Comparison of ENCODE assay signal across 22 cellular contexts in genomic region chr11:69450857-69451220, GRCh38. TPM values are rescaled to one million over a fixed set of nuclear protein-coding genes. Genes with fewer than 3 reads are reported as not detected.
DNase-seq lines count a peak whose midpoint lies in the region; ATAC-seq, FAIRE-seq and TF ChIP-seq lines count a peak whose summit lies in the region.
"Had no signal": no experiment of that assay in that cellular context is flagged by ENCODE, and none has a peak within 500 bp of the region (broad histone marks: within the 10 kb centered on the region; RNA-seq: fewer than 3 reads in every experiment).

No MANE protein-coding gene starts in this region.

- no peak overlapping the region for H4K8ac ChIP-seq in mesenchymal stem cell (ENCODE audit: low read length)

- no peak overlapping the region for H2BK5ac ChIP-seq in mesenchymal stem cell (ENCODE audit: low read depth, low read length, poor library complexity, severe bottlenecking)

- H3K4me2 ChIP-seq in HepG2 (ENCODE audit: low read depth, low read length) (no peak overlapping the region), mesenchymal stem cell (ENCODE audit: low read length, poor library complexity, severe bottlenecking) (no peak overlapping the region)

- no peaks in the 10 kb centered on the region for H3K79me1 ChIP-seq in mesenchymal stem cell (replicated peaks; ENCODE audit: low read length, poor library complexity, severe bottlenecking)

- TF ChIP-seq CTCF in right lobe of liver (IDR thresholded peaks at IDR 0.05) (no peak), HepG2 (CRISPR knock-in tag; IDR thresholded peaks at IDR 0.05) (no peak), gastroesophageal sphincter (IDR thresholded peaks at IDR 0.05) (no peak), upper lobe of right lung (IDR thresholded peaks at IDR 0.05) (no peak), upper lobe of left lung (IDR thresholded peaks at IDR 0.05) (no peak)

- H2BK15ac ChIP-seq in mesenchymal stem cell (ENCODE audit: low read depth, poor library complexity, severe bottlenecking): no peak overlapping the region

- peak overlapping the region; percentile 29 to 69 for H3K18ac ChIP-seq in mesenchymal stem cell (ENCODE audit: low read depth in 1 of 2, low read length in 2 of 2)

- peak overlapping the region; percentile 83 to 94 for H2BK12ac ChIP-seq in mesenchymal stem cell (ENCODE audit: low read length in 2 of 2)

- WGBS in right lobe of liver (ENCODE audit: insufficient coverage, low coverage, low lambda C conversion rate, missing lambda C conversion rate): no CpG with 5 or more reads among the region's 6 CpGs
- 67% methylated on average over 6 of the region's 6 CpGs for WGBS in HepG2 (ENCODE audit: low lambda C conversion rate)
- 92% methylated on average over 5 of the region's 6 CpGs; no CpG with 5 or more reads in 1 of the 2 donors for WGBS in gastroesophageal sphincter (ENCODE audit: low coverage in 1 of 2), 2 donors
- WGBS in mesenchymal stem cell: 92% methylated on average over 6 of the region's 6 CpGs
- 63 to 73% methylated on average over 6 of the region's 6 CpGs for WGBS in upper lobe of left lung, 2 donors

- ATAC-seq in right lobe of liver (no peak), HepG2 (no peak), gastroesophageal sphincter (peak; percentile 39), upper lobe of right lung (no peak), HG03280 (IDR thresholded peaks at IDR 0.05; ENCODE audit: unreplicated experiment) (no peak), upper lobe of left lung (ENCODE audit: low FRiP score in 2 of 2) (no peak)

- H3K4me3 ChIP-seq in right lobe of liver (no peak overlapping the region), HepG2 (replicated peaks in 1 of 3; ENCODE audit: insufficient read depth in 1 of 3, low read depth in 2 of 3, low read length in 3 of 3) (no peak overlapping the region), gastroesophageal sphincter (no peak overlapping the region), mesenchymal stem cell (ENCODE audit: insufficient read depth in 1 of 2, low read depth in 1 of 2, low read length in 2 of 2) (no peak overlapping the region), upper lobe of right lung (no peak overlapping the region), upper lobe of left lung (no peak overlapping the region)
- H3K4me3 ChIP-seq: PC-9 had no signal

- in situ Hi-C loops in HepG2 (cut with HindIII; ENCODE audit: extremely low pct_ligation_motif_present, low pct_unique_long_range_greater_than_20kb): no loop called here

- no peak for TF ChIP-seq RAD21 in HepG2 (CRISPR knock-in tag; IDR thresholded peaks at IDR 0.05)

- CTCF ChIA-PET in HepG2 (lab: Yijun Ruan, JAX; ENCODE audit: low intra/inter-chr PET ratio, low total read pairs): no interaction called here

- FAIRE-seq in HepG2 (lab: Jason Lieb, UNC): no peak
- FAIRE-seq: A204.1, H54 had no signal

- BruUV-seq in HepG2 (replicated peaks; lab: Mats Ljungman, UMichigan): no TSS peak

- H3K23ac ChIP-seq in mesenchymal stem cell (ENCODE audit: low read length in 2 of 2): no peak overlapping the region

- no peak overlapping the region for H4K91ac ChIP-seq in mesenchymal stem cell (ENCODE audit: low read length)

- intact Hi-C loops in right lobe of liver (cut with DNase I): no loop called here
- intact Hi-C loops in HepG2 (cut with micrococcal nuclease; ENCODE audit: unreplicated experiment): no loop called here
- intact Hi-C loops in upper lobe of right lung (cut with DNase I): no loop called here

- no peaks in the 10 kb centered on the region for H3K79me2 ChIP-seq in HepG2 (ENCODE audit: insufficient read depth, low read length)

- peak overlapping the region; percentile 69 for H2BK120ac ChIP-seq in mesenchymal stem cell (ENCODE audit: low read depth, low read length)

- H3K36me3 ChIP-seq in right lobe of liver (no peaks in the 10 kb centered on the region), HepG2 (replicated peaks in 1 of 2; ENCODE audit: control insufficient read depth in 1 of 2, insufficient read depth in 2 of 2, low read length in 2 of 2) (no peaks in the 10 kb centered on the region), gastroesophageal sphincter (no peaks in the 10 kb centered on the region), mesenchymal stem cell (ENCODE audit: control insufficient read depth in 1 of 2, insufficient read depth in 2 of 2, low read depth in 1 of 2, low read length in 2 of 2) (no peaks in the 10 kb centered on the region), upper lobe of right lung (no peaks in the 10 kb centered on the region), upper lobe of left lung (no peaks in the 10 kb centered on the region)
- H3K36me3 ChIP-seq: BE2C had no signal

- H4K20me1 ChIP-seq in HepG2 (ENCODE audit: insufficient read depth, low read length): no peaks in the 10 kb centered on the region

- H3K4me1 ChIP-seq in right lobe of liver (peaks cover 0 to 3% (median 0%) of the 10 kb centered on the region in 4 donors), HepG2 (ENCODE audit: insufficient read depth, low read length) (peaks cover 30% of the 10 kb centered on the region), gastroesophageal sphincter (peaks cover 0 to 22% (median 8%) of the 10 kb centered on the region in 3 donors), mesenchymal stem cell (ENCODE audit: control insufficient read depth, insufficient read depth, low read depth, low read length) (peaks cover 20% of the 10 kb centered on the region), upper lobe of right lung (peaks cover 28% of the 10 kb centered on the region), upper lobe of left lung (peaks cover 29 to 36% (median 30%) of the 10 kb centered on the region in 4 donors)

- H3K9me3 ChIP-seq in right lobe of liver (no peaks in the 10 kb centered on the region), HepG2 (ENCODE audit: low read length) (no peaks in the 10 kb centered on the region), gastroesophageal sphincter (no peaks in the 10 kb centered on the region), mesenchymal stem cell (ENCODE audit: control insufficient read depth, low read length) (peaks cover 3% of the 10 kb centered on the region), upper lobe of right lung (no peaks in the 10 kb centered on the region), upper lobe of left lung (no peaks in the 10 kb centered on the region)
- H3K9me3 ChIP-seq: BE2C had no signal

- POLR2A ChIA-PET in HepG2 (lab: Yijun Ruan, JAX): no interaction called here

- H3K27ac ChIP-seq in right lobe of liver: no peak overlapping the region
- no peak overlapping the region for H3K27ac ChIP-seq in HepG2 (ENCODE audit: extremely low read length, insufficient read depth, low read length)
- no peak overlapping the region for H3K27ac ChIP-seq in gastroesophageal sphincter
- H3K27ac ChIP-seq in mesenchymal stem cell (ENCODE audit: low read length, poor library complexity, severe bottlenecking): no peak overlapping the region
- peak overlapping the region; percentile 63 for H3K27ac ChIP-seq in upper lobe of right lung
- peak overlapping the region in 2 of 4 donors; percentile 72 to 86 for H3K27ac ChIP-seq in upper lobe of left lung
- H3K27ac ChIP-seq: PC-9, RWPE1 had no signal

- no peak overlapping the region for H2AK5ac ChIP-seq in mesenchymal stem cell (ENCODE audit: low read length, severe bottlenecking)

- no peak for TF ChIP-seq EP300 in HepG2 (IDR thresholded peaks at IDR 0.05; ENCODE audit: low read depth in 2 of 2, low read length in 2 of 2)
- TF ChIP-seq EP300 in HepG2 (CRISPR knock-in tag; IDR thresholded peaks at IDR 0.05; ENCODE audit: borderline replicate concordance): no peak
- no peak for TF ChIP-seq EP300 in gastroesophageal sphincter (IDR thresholded peaks at IDR 0.05)
- no peak for TF ChIP-seq EP300 in upper lobe of left lung (IDR thresholded peaks at IDR 0.05)

- no peaks in the 10 kb centered on the region for H3K27me3 ChIP-seq in right lobe of liver
- H3K27me3 ChIP-seq in HepG2 (ENCODE audit: control insufficient read depth in 1 of 2, insufficient read depth in 2 of 2, low read length in 2 of 2): no peaks in the 10 kb centered on the region
- H3K27me3 ChIP-seq in gastroesophageal sphincter: no peaks in the 10 kb centered on the region
- H3K27me3 ChIP-seq in mesenchymal stem cell (ENCODE audit: control insufficient read depth in 1 of 2, insufficient read depth in 1 of 2, low read length in 2 of 2): peaks cover 0 to 4% of the 10 kb centered on the region in 2 experiments
- H3K27me3 ChIP-seq in upper lobe of right lung: no peaks in the 10 kb centered on the region
- H3K27me3 ChIP-seq in upper lobe of left lung: no peaks in the 10 kb centered on the region
- H3K27me3 ChIP-seq: BE2C had no signal

- H3K9ac ChIP-seq in HepG2 (ENCODE audit: insufficient read depth, low read depth, low read length) (no peak overlapping the region), mesenchymal stem cell (ENCODE audit: low read length) (no peak overlapping the region)

- H3K14ac ChIP-seq in mesenchymal stem cell (ENCODE audit: low read length in 2 of 2): peak overlapping the region in 1 of 2 experiments; percentile 23

- peak overlapping the region; percentile 80 to 89 for H3K4ac ChIP-seq in mesenchymal stem cell (ENCODE audit: low read depth in 1 of 2, low read length in 2 of 2)

- DNase-seq in right lobe of liver (peak in 2 of 3 donors; percentile 5 to 48), HepG2 (ENCODE audit: low spot score) (no peak), mesenchymal stem cell (no peak), upper lobe of right lung (no peak), NK-92 (lab: John Stamatoyannopoulos, UW; ENCODE audit: unreplicated experiment) (no peak), upper lobe of left lung (no peak)
- DNase-seq: BE2C; Calu3; CD4-positive, alpha-beta memory T cell; DMS79 treated with DMSO at 0.1 percent for 48 hours; Karpas-422; NCI-H1417 treated with DMSO at 0.1 percent for 48 hours; NCI-H1930; NCI-H226; NCI-H524; PC-9 had no signal

- TF ChIP-seq POLR2A in right lobe of liver (IDR thresholded peaks at IDR 0.05) (no peak), HepG2 (IDR thresholded peaks at IDR 0.05; ENCODE audit: insufficient read depth in 1 of 2, low read depth in 2 of 2, low read length in 2 of 2) (no peak), gastroesophageal sphincter (IDR thresholded peaks at IDR 0.05) (no peak), upper lobe of left lung (IDR thresholded peaks at IDR 0.05) (no peak)

- H2AFZ ChIP-seq in HepG2 (ENCODE audit: low read length): no peak overlapping the region
- peak overlapping the region; percentile 16 for H2AFZ ChIP-seq in mesenchymal stem cell (ENCODE audit: low read depth, low read length)
- H2AFZ ChIP-seq: PC-9 had no signal

RNA-seq across cellular contexts. Expression of gene LINC01488, which starts 30.6 kb away (rescaled TPM):
- total RNA-seq in right lobe of liver: 10 to 100 TPM in 1 of 6 experiments, 1 to 10 TPM in 3, under 1 TPM in 1, not detected in 1; 0.63 to 22.9 (median 1.1) TPM
- total RNA-seq in HepG2 (2016; rRNA removed; fragmentation: Illumina TruSeq; extraction: Trizol): 0.14 and 0.58 TPM in 2 replicates
- total RNA-seq in HepG2 (2016; cell fraction: cytosol; rRNA removed; fragmentation: Illumina TruSeq; extraction: Trizol; ENCODE audit: low read depth): 0.10 and 0.18 TPM in 2 replicates
- 0.09 and 0.74 TPM in 2 replicates for total RNA-seq in HepG2 (2016; cell fraction: insoluble cytoplasmic fraction; rRNA removed; fragmentation: Illumina TruSeq; extraction: Trizol)
- total RNA-seq in HepG2 (2016; cell fraction: membrane; rRNA removed; fragmentation: Illumina TruSeq; extraction: Trizol): 0.17 and 0.31 TPM in 2 replicates
- 0.47 and 1.4 TPM in 2 replicates for total RNA-seq in HepG2 (2016; cell fraction: nucleus; rRNA removed; fragmentation: Illumina TruSeq; extraction: Trizol)
- 0.13 and 0.26 TPM in 2 replicates for polyA plus RNA-seq in HepG2 (2011; rRNA removed)
- 0.11 TPM in 1 of 2 replicates, not detected in the other for polyA plus RNA-seq in HepG2 (2011; cell fraction: cytosol; rRNA removed)
- polyA plus RNA-seq in HepG2 (2011; cell fraction: nucleus; rRNA removed): 0.31 and 1.3 TPM in 2 replicates
- polyA plus RNA-seq in HepG2 (2012): 0.04 TPM in 1 of 2 replicates, not detected in the other
- polyA plus RNA-seq in HepG2 (2016; cell fraction: cytosol; fragmentation: Illumina TruSeq; extraction: Trizol; ENCODE audit: low read depth): 0.09 and 0.12 TPM in 2 replicates
- 0.21 and 0.39 TPM in 2 replicates for polyA plus RNA-seq in HepG2 (2016; cell fraction: insoluble cytoplasmic fraction; fragmentation: Illumina TruSeq; extraction: Trizol; ENCODE audit: low read depth)
- 0.22 TPM in 2 replicates for polyA plus RNA-seq in HepG2 (2016; cell fraction: membrane; fragmentation: Illumina TruSeq; extraction: Trizol; ENCODE audit: low read depth)
- polyA plus RNA-seq in HepG2 (2016; cell fraction: nucleus; fragmentation: Illumina TruSeq; extraction: Trizol; ENCODE audit: insufficient read depth, low read depth): 1.7 and 3.1 TPM in 2 replicates
- polyA minus RNA-seq in HepG2 (2011; rRNA and poly(A)+ RNA removed; ENCODE audit: low replicate concordance): 0.16 TPM in 1 of 2 replicates, not detected in the other
- not detected in 2 replicates for polyA minus RNA-seq in HepG2 (2011; cell fraction: cytosol; rRNA and poly(A)+ RNA removed)
- 0.12 and 0.39 TPM in 2 replicates for polyA minus RNA-seq in HepG2 (2011; cell fraction: nucleus; rRNA and poly(A)+ RNA removed)
- total RNA-seq in gastroesophageal sphincter: not detected
- polyA plus RNA-seq in mesenchymal stem cell (2013, experiment 1 of 2): not detected
- not detected for polyA plus RNA-seq in mesenchymal stem cell (2013, experiment 2 of 2)
- total RNA-seq in upper lobe of right lung: not detected
- not detected for total RNA-seq in upper lobe of left lung
- total RNA-seq: Calu3; CD4-positive, alpha-beta memory T cell; MCF 10A; PC-9 had no signal
- polyA plus RNA-seq: CD4-positive, alpha-beta memory T cell had no signal

Comparison
In these comparisons a context has a peak if more than half of its experiments do, and no peak if none do; other contexts are left out.
1. DNase-seq: peak in right lobe of liver (2 of 3); none in HepG2 (single experiment), mesenchymal stem cell (single experiment), upper lobe of right lung (single experiment), NK-92 (single experiment) and upper lobe of left lung (0 of 2).